Comparison of ENCODE assay signal across 8 cellular contexts in the genomic region with DNA sequence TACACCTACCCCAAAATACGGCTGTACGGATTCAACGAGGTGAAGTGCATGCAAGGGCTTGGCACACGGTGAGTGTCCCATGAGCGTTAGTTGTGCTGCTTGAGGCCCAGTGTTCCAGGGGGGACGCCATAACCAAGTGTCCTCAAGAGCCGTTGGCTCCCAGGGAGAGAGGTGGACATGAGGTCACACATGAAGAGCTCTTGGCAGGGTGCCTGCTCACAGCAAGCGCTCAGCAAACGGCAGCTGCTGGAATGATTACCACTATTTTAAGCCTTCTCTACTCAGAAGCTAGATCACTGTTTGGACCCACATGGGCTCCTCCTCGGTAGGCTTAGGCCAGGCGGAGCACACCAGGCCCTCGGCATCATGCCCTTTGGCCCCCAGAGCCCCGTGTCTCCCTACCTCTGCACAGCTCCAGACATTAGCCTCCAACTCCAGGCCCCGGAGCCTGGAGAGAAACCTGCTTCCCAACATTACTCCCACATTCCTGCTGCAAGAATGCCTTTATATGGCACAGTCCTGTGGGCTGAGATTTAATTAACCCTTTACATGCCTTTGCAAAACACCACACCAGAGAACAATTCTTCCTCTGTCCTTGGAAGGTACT.
A peak's percentile ranks its signal among the peaks of the same experiment; 100 is the strongest.
DNase-seq lines count a peak whose midpoint lies in the region; ATAC-seq and TF ChIP-seq lines count a peak whose summit lies in the region.

No MANE protein-coding gene starts in this region.

- H3K27ac Mint-ChIP-seq in MCF 10A (ENCODE audit: low read depth, unreplicated experiment), result no peak overlapping the region

- H3K4me3 Mint-ChIP-seq in MCF 10A (ENCODE audit: unreplicated experiment), result no peak overlapping the region

- intact Hi-C loops in MCF 10A (cut with micrococcal nuclease), result no loop called here
- intact Hi-C loops in uterus (cut with DNase I; ENCODE audit: low total_unique reads), result no loop called here

- H3K27ac ChIP-seq in uterus, result peak overlapping the region; percentile 63 to 84

- no peaks in the 10 kb centered on the region for H3K9me3 ChIP-seq in uterus

- peaks cover 0 to 14% of the 10 kb centered on the region in 2 donors for H3K4me1 ChIP-seq in uterus

- no peaks in the 10 kb centered on the region for H3K27me3 ChIP-seq in uterus

- no peaks in the 10 kb centered on the region for H3K36me3 ChIP-seq in uterus

- H3K36me3 Mint-ChIP-seq in MCF 10A (ENCODE audit: insufficient read depth, unreplicated experiment), result peaks cover 4% of the 10 kb centered on the region

- no peaks in the 10 kb centered on the region for H3K9me3 Mint-ChIP-seq in MCF 10A (ENCODE audit: unreplicated experiment)

- peaks cover 23% of the 10 kb centered on the region for H3K4me1 Mint-ChIP-seq in MCF 10A (ENCODE audit: insufficient read depth, unreplicated experiment)

- H3K4me3 ChIP-seq in uterus, result peak overlapping the region in 1 of 2 donors; percentile 27

- POLR2A ChIA-PET in MCF 10A (lab: Yijun Ruan, JAX), result interaction anchor here (1.0 to 1.4 kb wide), 3 partner anchors 11 to 20 kb away, joined by 3 to 4 read pairs (median 3); no protein-coding TSS in a partner anchor

- TF ChIP-seq CTCF in MCF 10A (IDR thresholded peaks at IDR 0.05; ENCODE audit: unreplicated experiment), result no peak
- no peak for TF ChIP-seq CTCF in uterus (IDR thresholded peaks at IDR 0.05)

- no peak for TF ChIP-seq POLR2A in uterus (IDR thresholded peaks at IDR 0.05)

- DNase-seq in AG08395 (ENCODE audit: low spot score), result peak; percentile 64
- DNase-seq in NAMALWA (ENCODE audit: low spot score), result peak; percentile 5
- DNase-seq in MCF 10A (ENCODE audit: unreplicated experiment), result peak; percentile 70
- DNase-seq in left lobe of liver (ENCODE audit: low spot score), result peak; percentile 75
- DNase-seq in uterus, result peak; percentile 81 to 85
- no peak for DNase-seq in GM19238 (ENCODE audit: insufficient read length, low spot score)

- CTCF ChIA-PET in MCF 10A (lab: Yijun Ruan, JAX), result interaction anchor here (1.4 kb wide), 1 partner anchor 10 kb away, joined by 5 read pairs; no protein-coding TSS in a partner anchor

- no TSS peak for BruUV-seq in MCF 10A (replicated peaks; lab: Mats Ljungman, UMichigan)

- H3K27me3 Mint-ChIP-seq in MCF 10A (ENCODE audit: insufficient read depth, unreplicated experiment), result no peaks in the 10 kb centered on the region

- ATAC-seq in left lobe of liver, result peak; percentile 92
- ATAC-seq in HG02884 (IDR thresholded peaks at IDR 0.05; ENCODE audit: unreplicated experiment), result no peak
- no peak for ATAC-seq in GM18870 (IDR thresholded peaks at IDR 0.05; ENCODE audit: unreplicated experiment)
